Comparison of ENCODE assay signal across 18 cellular contexts in genomic region chr11:93717501-93717900, GRCh38. TPM values are rescaled to one million over a fixed set of nuclear protein-coding genes. Genes with fewer than 3 reads are reported as not detected.
DNase-seq lines count a peak whose midpoint lies in the region; ATAC-seq and TF ChIP-seq lines count a peak whose summit lies in the region.
"Had no signal": no experiment of that assay in that cellular context is flagged by ENCODE, and none has a peak within 500 bp of the region (broad histone marks: within the 10 kb centered on the region; RNA-seq: fewer than 3 reads in every experiment).

No MANE protein-coding gene starts in this region.

- no peak for DNase-seq in activated CD4-positive, alpha-beta T cell treated with anti-CD3 and anti-CD28 coated beads for 36 hours
- no peak for DNase-seq in activated CD4-positive, alpha-beta T cell treated with anti-CD3 and anti-CD28 coated beads for 1 hour
- DNase-seq in MM.1S (no peak), astrocyte of the cerebellum (ENCODE audit: low read depth) (peak; percentile 32), NCI-H446 (lab: John Stamatoyannopoulos, UW) (no peak)
- no peak for DNase-seq in natural killer cell treated with Interleukin-12 subunit alpha and Interleukin-12 subunit beta and Interleukin-15 and Interleukin-18, amount 100 ng/mL, for 72 hours (ENCODE audit: low spot score)
- DNase-seq in stimulated activated naive CD4-positive, alpha-beta T cell (lab: John Stamatoyannopoulos, UW) = no peak
- no peak for DNase-seq in effector CD8-positive, alpha-beta T cell (lab: John Stamatoyannopoulos, UW)
- DNase-seq: body of pancreas; COR-L47; heart left ventricle; NCI-H1048; NCI-H2081 treated with DMSO at 0.1 percent for 48 hours; NCI-H748 treated with DMSO at 0.1 percent for 48 hours; nucleus accumbens; right lobe of liver; stimulated activated CD4-positive, alpha-beta T cell treated with anti-CD3 and anti-CD28 coated beads, Interleukin-2, amount 100 ng/mL, for 24 hours had no signal

- H2AFZ ChIP-seq in MM.1S (ENCODE audit: low read length) = no peak overlapping the region

- H3K9me3 Mint-ChIP-seq in activated CD4-positive, alpha-beta T cell treated with anti-CD3 and anti-CD28 coated beads for 36 hours (ENCODE audit: low read depth) = peaks cover 2% of the 10 kb centered on the region
- no peaks in the 10 kb centered on the region for H3K9me3 Mint-ChIP-seq in natural killer cell treated with Interleukin-12 subunit alpha and Interleukin-12 subunit beta and Interleukin-15 and Interleukin-18, amount 100 ng/mL, for 72 hours

- peaks cover 17% of the 10 kb centered on the region for H3K4me1 ChIP-seq in MM.1S (ENCODE audit: low read length)
- H3K4me1 ChIP-seq: body of pancreas, right lobe of liver, tibial nerve had no signal

- peaks cover 25% of the 10 kb centered on the region for H3K79me2 ChIP-seq in MM.1S (ENCODE audit: low read length)

- no peak for ATAC-seq in activated CD4-positive, alpha-beta T cell treated with anti-CD3 and anti-CD28 coated beads for 36 hours
- ATAC-seq in natural killer cell treated with Interleukin-12 subunit alpha and Interleukin-12 subunit beta and Interleukin-15 and Interleukin-18, amount 100 ng/mL, for 72 hours = no peak
- ATAC-seq: body of pancreas had no signal

- H3K4me1 Mint-ChIP-seq in activated CD4-positive, alpha-beta T cell treated with anti-CD3 and anti-CD28 coated beads for 36 hours = peaks cover 19% of the 10 kb centered on the region
- H3K4me1 Mint-ChIP-seq in natural killer cell treated with Interleukin-12 subunit alpha and Interleukin-12 subunit beta and Interleukin-15 and Interleukin-18, amount 100 ng/mL, for 72 hours (ENCODE audit: low read depth in 2 of 2) = peaks cover 17 to 26% of the 10 kb centered on the region in 2 donors

- H3K9ac ChIP-seq in MM.1S (ENCODE audit: low read length) = no peak overlapping the region

- H3K4me2 ChIP-seq in MM.1S (ENCODE audit: low read depth, low read length) = peak overlapping the region; percentile 25; the same call in 1 of the 2 replicates

- peak overlapping the region; percentile 62 for H3K27ac Mint-ChIP-seq in activated CD4-positive, alpha-beta T cell treated with anti-CD3 and anti-CD28 coated beads for 36 hours
- H3K27ac Mint-ChIP-seq in natural killer cell treated with Interleukin-12 subunit alpha and Interleukin-12 subunit beta and Interleukin-15 and Interleukin-18, amount 100 ng/mL, for 72 hours = peak overlapping the region; percentile 12 to 79

- in situ Hi-C loops in astrocyte of the cerebellum (cut with HindIII; ENCODE audit: low sequenced_read_pairs) = no loop called here

- no peaks in the 10 kb centered on the region for H3K9me2 ChIP-seq in MM.1S (replicated peaks; ENCODE audit: insufficient read depth, low read length)

- H3K27me3 ChIP-seq in MM.1S (replicated peaks; ENCODE audit: insufficient read depth, low read length) = no peaks in the 10 kb centered on the region
- H3K27me3 ChIP-seq: body of pancreas, heart left ventricle, right lobe of liver, tibial nerve had no signal

- POLR2A ChIA-PET in activated CD4-positive, alpha-beta T cell treated with anti-CD3 and anti-CD28 coated beads for 36 hours (lab: Charles Lee) = interaction anchor here (0.8 kb wide), 1 partner anchor 19 kb away, joined by 3 read pairs; no protein-coding TSS in a partner anchor

- TF ChIP-seq CTCF in MM.1S (IDR thresholded peaks at IDR 0.05; ENCODE audit: low read length) (no peak), astrocyte of the cerebellum (IDR thresholded peaks at IDR 0.05; ENCODE audit: low read depth, low read length, missing control alignments) (no peak)

- intact Hi-C loops in activated CD4-positive, alpha-beta T cell treated with anti-CD3 and anti-CD28 coated beads for 36 hours (cut with DNase I, micrococcal nuclease) = no loop called here

- H3K4me3 Mint-ChIP-seq in activated CD4-positive, alpha-beta T cell treated with anti-CD3 and anti-CD28 coated beads for 36 hours = no peak overlapping the region
- no peak overlapping the region for H3K4me3 Mint-ChIP-seq in natural killer cell treated with Interleukin-12 subunit alpha and Interleukin-12 subunit beta and Interleukin-15 and Interleukin-18, amount 100 ng/mL, for 72 hours

- CTCF ChIA-PET in activated CD4-positive, alpha-beta T cell treated with anti-CD3 and anti-CD28 coated beads for 36 hours (lab: Charles Lee) = interaction anchor here (1.1 to 1.4 kb wide), 3 partner anchors 10 to 37 kb away, joined by 4 to 6 read pairs (median 4); no protein-coding TSS in a partner anchor

- H3K4me3 ChIP-seq in MM.1S (ENCODE audit: low read length) (no peak overlapping the region), astrocyte of the cerebellum (ENCODE audit: low read depth, low read length) (no peak overlapping the region)
- H3K4me3 ChIP-seq: body of pancreas, heart left ventricle, right lobe of liver, tibial nerve had no signal

- H3K27ac ChIP-seq in MM.1S (ENCODE audit: low read length) = peak overlapping the region; percentile 50; the same call in 1 of the 2 replicates
- H3K27ac ChIP-seq: body of pancreas, right lobe of liver, tibial nerve had no signal

- H3F3A ChIP-seq in MM.1S (ENCODE audit: insufficient read depth, low read length) = peaks cover 6% of the 10 kb centered on the region; the same call in 1 of the 2 replicates

- H3K27me3 Mint-ChIP-seq in activated CD4-positive, alpha-beta T cell treated with anti-CD3 and anti-CD28 coated beads for 36 hours = no peaks in the 10 kb centered on the region
- no peaks in the 10 kb centered on the region for H3K27me3 Mint-ChIP-seq in natural killer cell treated with Interleukin-12 subunit alpha and Interleukin-12 subunit beta and Interleukin-15 and Interleukin-18, amount 100 ng/mL, for 72 hours

- no peaks in the 10 kb centered on the region for H3K9me3 ChIP-seq in MM.1S (replicated peaks; ENCODE audit: insufficient read depth, low read length)
- H3K9me3 ChIP-seq: body of pancreas, heart left ventricle, right lobe of liver, tibial nerve had no signal

- H4K20me1 ChIP-seq in MM.1S (ENCODE audit: insufficient read depth, low read length) = no peaks in the 10 kb centered on the region

- peaks cover 8% of the 10 kb centered on the region for H3K36me3 ChIP-seq in MM.1S (replicated peaks; ENCODE audit: insufficient read depth, low read length)

- H3K36me3 Mint-ChIP-seq in activated CD4-positive, alpha-beta T cell treated with anti-CD3 and anti-CD28 coated beads for 36 hours (ENCODE audit: low read depth) = peaks cover 75% of the 10 kb centered on the region
- H3K36me3 Mint-ChIP-seq in natural killer cell treated with Interleukin-12 subunit alpha and Interleukin-12 subunit beta and Interleukin-15 and Interleukin-18, amount 100 ng/mL, for 72 hours = peaks cover 27% of the 10 kb centered on the region

RNA-seq across cellular contexts. Expression of gene TAF1D, which starts 23.8 kb away (rescaled TPM):
- 100 to 1,000 TPM; 326 to 355 TPM for total RNA-seq in activated CD4-positive, alpha-beta T cell treated with anti-CD3 and anti-CD28 coated beads for 36 hours
- total RNA-seq in natural killer cell treated with Interleukin-12 subunit alpha and Interleukin-12 subunit beta and Interleukin-15 and Interleukin-18, amount 100 ng/mL, for 72 hours = 100 to 1,000 TPM; 146 to 329 TPM

RNA-seq across cellular contexts. Expression of gene C11orf54, which starts 24.0 kb away (rescaled TPM):
- total RNA-seq in activated CD4-positive, alpha-beta T cell treated with anti-CD3 and anti-CD28 coated beads for 36 hours = 10 to 100 TPM; 13.8 to 15.7 TPM
- 10 to 100 TPM; 19.6 to 25.5 TPM for total RNA-seq in natural killer cell treated with Interleukin-12 subunit alpha and Interleukin-12 subunit beta and Interleukin-15 and Interleukin-18, amount 100 ng/mL, for 72 hours

RNA-seq across cellular contexts. Expression of gene CEP295, which starts 56.0 kb away (rescaled TPM):
- total RNA-seq in activated CD4-positive, alpha-beta T cell treated with anti-CD3 and anti-CD28 coated beads for 36 hours = 10 to 100 TPM; 34.8 to 43.2 TPM
- total RNA-seq in natural killer cell treated with Interleukin-12 subunit alpha and Interleukin-12 subunit beta and Interleukin-15 and Interleukin-18, amount 100 ng/mL, for 72 hours = 10 to 100 TPM; 19.2 to 54.3 TPM
